Comparison of ENCODE assay signal across 2 cellular contexts in the genomic region with DNA sequence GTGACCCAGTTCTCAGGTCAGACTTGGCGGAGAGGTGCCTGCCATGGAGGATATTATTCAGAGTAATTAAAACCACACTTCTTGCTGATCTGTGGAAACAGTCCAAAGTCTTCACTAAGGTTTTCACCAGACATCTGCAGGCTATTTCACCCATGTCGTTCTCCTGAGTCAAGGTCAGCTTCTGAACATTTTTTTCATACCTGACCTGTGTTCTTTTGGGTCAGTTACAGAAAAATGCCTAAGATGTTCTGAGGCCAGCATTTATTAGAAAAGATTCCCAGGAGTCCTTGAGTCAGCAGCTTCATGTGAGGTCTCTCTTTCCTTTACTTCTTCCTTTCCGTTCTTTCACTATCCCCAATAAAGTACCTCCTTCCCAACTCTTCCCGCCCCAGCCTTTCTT.
TF ChIP-seq lines count a peak whose summit lies in the region.

No MANE protein-coding gene starts in this region.

TF ChIP-seq in SK-N-SH treated with all-trans-retinoic acid at 6 μM for 48 hours, 23 proteins besides CTCF, POLR2A, EP300 and RAD21:
- TF ChIP-seq PPARA (CRISPR knock-in tag; IDR thresholded peaks at IDR 0.05; ENCODE audit: borderline replicate concordance), result no peak

TF ChIP-seq in GM23338, 12 proteins besides CTCF, POLR2A, EP300 and RAD21:
- TF ChIP-seq CREB1 (CRISPR knock-in tag; IDR thresholded peaks at IDR 0.05; ENCODE audit: low read depth), result no peak
- no peak for TF ChIP-seq REST (IDR thresholded peaks at IDR 0.05; ENCODE audit: unreplicated experiment)
- no peak for TF ChIP-seq JUNB (IDR thresholded peaks at IDR 0.05; ENCODE audit: unreplicated experiment)
- TF ChIP-seq NANOG (IDR thresholded peaks at IDR 0.05; ENCODE audit: borderline replicate concordance), result no peak
- no peak for TF ChIP-seq EZH2phosphoT487 (IDR thresholded peaks at IDR 0.05; ENCODE audit: unreplicated experiment)
- TF ChIP-seq ETS1 (IDR thresholded peaks at IDR 0.05), result no peak
- no peak for TF ChIP-seq ZNF114 (CRISPR knock-in tag; IDR thresholded peaks at IDR 0.05)
- no peak for TF ChIP-seq ZNF331 (CRISPR knock-in tag; IDR thresholded peaks at IDR 0.05; ENCODE audit: low read depth)
- TF ChIP-seq POLR2AphosphoS5 (IDR thresholded peaks at IDR 0.05; ENCODE audit: low read depth), result no peak
- no peak for TF ChIP-seq STAT1 (IDR thresholded peaks at IDR 0.05; ENCODE audit: unreplicated experiment)
- no peak for TF ChIP-seq EZH2 (IDR thresholded peaks at IDR 0.05; ENCODE audit: low read depth, unreplicated experiment)
- no peak for TF ChIP-seq ZNF462 (CRISPR knock-in tag; IDR thresholded peaks at IDR 0.05)
TF ChIP-seq in GM23338: peak in this region for 0.
